Comparison of ENCODE assay signal across 12 cellular contexts in the genomic region with DNA sequence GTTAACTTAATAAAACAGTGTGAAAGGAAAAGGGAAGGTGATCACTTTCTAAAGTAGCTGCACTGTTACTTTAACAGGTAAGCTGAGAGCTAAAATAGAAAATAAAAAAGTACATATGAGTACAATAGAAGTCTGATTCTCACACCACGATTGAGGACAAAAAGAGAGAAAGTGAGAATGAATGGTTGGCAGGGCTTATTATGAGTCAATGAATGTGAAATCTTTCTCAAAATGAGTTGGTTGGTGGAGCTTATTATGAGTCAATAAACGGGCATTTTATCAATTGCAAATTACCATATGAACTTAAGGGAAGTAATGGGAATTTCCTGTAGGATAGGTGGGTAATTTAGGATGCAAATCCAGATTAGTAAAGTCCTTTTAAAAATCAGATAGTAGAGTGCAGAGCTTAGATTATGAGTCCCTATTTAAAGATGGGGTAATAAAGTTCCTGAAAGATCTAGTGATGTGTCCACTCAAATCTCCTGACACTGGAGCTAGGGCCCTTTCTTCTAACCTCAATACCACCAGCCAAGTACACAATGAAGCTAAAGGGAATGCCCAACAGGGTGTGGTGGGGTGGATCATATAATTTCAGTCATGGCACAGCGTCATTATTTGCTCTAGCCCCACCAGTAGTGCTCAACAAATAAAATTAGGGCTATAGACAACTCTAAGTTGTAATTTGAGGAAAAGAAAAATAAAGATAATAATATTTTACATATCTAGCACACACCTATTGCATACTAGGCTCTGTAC. TPM values are rescaled to one million over a fixed set of nuclear protein-coding genes. Genes with fewer than 3 reads are reported as not detected.
DNase-seq lines count a peak whose midpoint lies in the region; ATAC-seq, FAIRE-seq and TF ChIP-seq lines count a peak whose summit lies in the region.
"Had no signal": no experiment of that assay in that cellular context is flagged by ENCODE, and none has a peak within 500 bp of the region (broad histone marks: within the 10 kb centered on the region; RNA-seq: fewer than 3 reads in every experiment).

No MANE protein-coding gene starts in this region.

- H3K4me1 ChIP-seq in keratinocyte (ENCODE audit: control insufficient read depth, extremely low read depth, insufficient read depth, low read length): no peaks in the 10 kb centered on the region
- H3K4me1 ChIP-seq: psoas muscle had no signal

- no peaks in the 10 kb centered on the region for H3K36me3 ChIP-seq in keratinocyte (ENCODE audit: control insufficient read depth in 2 of 2, extremely low read depth in 1 of 2, insufficient read depth in 2 of 2, low read length in 2 of 2)

- H3K4me1 Mint-ChIP-seq in CD4-positive, alpha-beta T cell (ENCODE audit: low read depth): no peaks in the 10 kb centered on the region

- H3K9me1 ChIP-seq in keratinocyte (ENCODE audit: control insufficient read depth, extremely low read depth, insufficient read depth, low read length): no peaks in the 10 kb centered on the region

- H3K79me2 ChIP-seq in keratinocyte (ENCODE audit: control insufficient read depth, insufficient read depth, low read length): no peaks in the 10 kb centered on the region

- no peak overlapping the region for H3K4me3 ChIP-seq in keratinocyte (ENCODE audit: control insufficient read depth in 2 of 3, extremely low read depth in 1 of 3, insufficient read depth in 2 of 3, low read depth in 1 of 3, low read length in 3 of 3)
- H3K4me3 ChIP-seq: psoas muscle had no signal

- no peak for FAIRE-seq in keratinocyte (lab: Jason Lieb, UNC)
- FAIRE-seq: kidney had no signal

- POLR2A ChIA-PET in CD4-positive, alpha-beta T cell (lab: Charles Lee): no interaction called here

- peak overlapping the region; percentile 17 for H2AFZ ChIP-seq in keratinocyte (ENCODE audit: control insufficient read depth, low read length)

- no peaks in the 10 kb centered on the region for H3K36me3 Mint-ChIP-seq in CD4-positive, alpha-beta T cell (ENCODE audit: low read depth)

- no peaks in the 10 kb centered on the region for H4K20me1 ChIP-seq in keratinocyte (ENCODE audit: control insufficient read depth, extremely low read depth, insufficient read depth, low read length)

- no peaks in the 10 kb centered on the region for H3K27me3 ChIP-seq in keratinocyte (ENCODE audit: control insufficient read depth, extremely low read depth, insufficient read depth, low read length)
- H3K27me3 ChIP-seq in CD4-positive, alpha-beta T cell (ENCODE audit: control insufficient read depth, insufficient read depth, low read length): no peaks in the 10 kb centered on the region

- H3K9me3 Mint-ChIP-seq in CD4-positive, alpha-beta T cell: no peaks in the 10 kb centered on the region

- ATAC-seq in GM18870 (IDR thresholded peaks at IDR 0.05; ENCODE audit: unreplicated experiment): peak; percentile 83
- peak; percentile 82 for ATAC-seq in GM21825 (IDR thresholded peaks at IDR 0.05; ENCODE audit: unreplicated experiment)
- peak; percentile 92 for ATAC-seq in HG03432 (IDR thresholded peaks at IDR 0.05; ENCODE audit: unreplicated experiment)
- ATAC-seq in CD4-positive, alpha-beta T cell (ENCODE audit: poor library complexity): no peak
- ATAC-seq: psoas muscle had no signal

- H3K27me3 Mint-ChIP-seq in CD4-positive, alpha-beta T cell: no peaks in the 10 kb centered on the region

- DNase-seq in keratinocyte (ENCODE audit: low read depth, low spot score) (no peak), DMS153 treated with DMSO at 0.1 percent for 48 hours (lab: John Stamatoyannopoulos, UW; ENCODE audit: unreplicated experiment) (no peak), NCI-H128 (lab: John Stamatoyannopoulos, UW; ENCODE audit: unreplicated experiment) (no peak), SK-N-DZ (ENCODE audit: low spot score) (no peak)
- DNase-seq in CD4-positive, alpha-beta T cell: no peak
- DNase-seq: activated naive CD4-positive, alpha-beta T cell treated with Interleukin-2 at 50 U/mL for 16 hours; kidney; psoas muscle had no signal

- no peak overlapping the region for H3K27ac ChIP-seq in keratinocyte (ENCODE audit: control insufficient read depth, insufficient read depth, low read length)
- no peak overlapping the region for H3K27ac ChIP-seq in CD4-positive, alpha-beta T cell (ENCODE audit: low read depth, low read length)
- H3K27ac ChIP-seq: psoas muscle, VCaP had no signal

- no peak for TF ChIP-seq CTCF in keratinocyte (optimal IDR thresholded peaks at IDR 0.05 in 1 of 3, IDR thresholded peaks at IDR 0.05 in 1 of 3, conservative IDR thresholded peaks at IDR 0.05 in 1 of 3; ENCODE audit: extremely low read depth in 1 of 3, insufficient read depth in 2 of 3, low read length in 3 of 3)
- TF ChIP-seq CTCF in CD4-positive, alpha-beta T cell (IDR thresholded peaks at IDR 0.05): no peak

- H3K9ac ChIP-seq in keratinocyte (ENCODE audit: control insufficient read depth, extremely low read depth, insufficient read depth, low read length): no peak overlapping the region

- H3K4me2 ChIP-seq in keratinocyte (ENCODE audit: control insufficient read depth, extremely low read depth, insufficient read depth, low read depth, low read length): no peak overlapping the region

- intact Hi-C loops in CD4-positive, alpha-beta T cell (cut with DNase I, micrococcal nuclease): no loop called here

- CTCF ChIA-PET in CD4-positive, alpha-beta T cell (lab: Charles Lee): no interaction called here

- H3K27ac Mint-ChIP-seq in CD4-positive, alpha-beta T cell: no peak overlapping the region

- H3K9me3 ChIP-seq in keratinocyte (ENCODE audit: control insufficient read depth, low read depth, low read length): no peaks in the 10 kb centered on the region
- no peaks in the 10 kb centered on the region for H3K9me3 ChIP-seq in CD4-positive, alpha-beta T cell (ENCODE audit: control insufficient read depth, low read length)
- H3K9me3 ChIP-seq: psoas muscle had no signal

- no peak overlapping the region for H3K4me3 Mint-ChIP-seq in CD4-positive, alpha-beta T cell

- dilution Hi-C loops in keratinocyte (cut with MboI; ENCODE audit: extremely low pct_ligation_motif_present, low sequenced_read_pairs): no loop called here

RNA-seq across cellular contexts. Expression of a gene that starts 21.1 kb away (rescaled TPM):
- polyA plus RNA-seq in keratinocyte: 0.05 to 0.09 TPM (median 0.07 TPM) in 3 replicates
- polyA plus RNA-seq in keratinocyte (2011; ENCODE audit: low read depth): not detected
- polyA plus RNA-seq in keratinocyte (2011; cell fraction: cytosol; rRNA removed): 0.05 and 0.13 TPM in 2 replicates
- 0.13 and 0.14 TPM in 2 replicates for polyA plus RNA-seq in keratinocyte (2011; cell fraction: nucleus; rRNA removed)
- polyA plus RNA-seq in keratinocyte (2012; ENCODE audit: low replicate concordance): 0.06 TPM in 1 of 2 replicates, not detected in the other
- polyA minus RNA-seq in keratinocyte: 0.13 to 0.48 TPM in 2 of 3 replicates, not detected in the other
- not detected for polyA minus RNA-seq in keratinocyte (2011; cell fraction: cytosol; rRNA and poly(A)+ RNA removed)
- 0.53 and 0.93 TPM in 2 replicates for polyA minus RNA-seq in keratinocyte (2011; cell fraction: nucleus; rRNA and poly(A)+ RNA removed)
- polyA plus RNA-seq in SK-N-DZ (2014; cell fraction: cytosol; rRNA removed): not detected in 2 replicates
- not detected in 2 replicates for polyA plus RNA-seq in SK-N-DZ (2014; cell fraction: nucleus; rRNA removed)
- total RNA-seq in CD4-positive, alpha-beta T cell: under 1 TPM; 0.34 to 0.44 TPM
